ENCODE assay signal across 31 cellular contexts in the genomic region with DNA sequence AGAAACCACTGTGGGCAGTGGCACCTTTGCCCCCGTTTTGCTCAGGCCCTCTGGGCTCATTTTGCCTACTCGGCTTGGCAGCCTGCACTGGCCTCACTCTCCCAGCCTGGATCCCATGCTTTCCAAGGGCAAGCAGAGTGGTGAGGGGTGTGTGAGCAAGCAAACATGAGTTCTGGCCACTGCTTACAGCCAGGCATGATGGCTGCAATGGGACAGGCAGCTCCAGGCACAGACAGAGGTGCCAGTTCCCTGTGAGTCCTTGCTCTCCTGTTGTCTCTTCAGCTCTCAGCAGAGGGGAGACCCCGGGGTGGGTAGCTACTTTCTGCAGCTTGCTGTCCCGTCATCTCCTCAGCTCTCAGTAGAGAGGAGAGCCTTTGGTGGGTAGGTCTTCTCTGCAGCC. TPM values are rescaled to one million over a fixed set of nuclear protein-coding genes. Genes with fewer than 3 reads are reported as not detected.
"Had no signal": no experiment of that assay in that cellular context is flagged by ENCODE, and none has a peak within 500 bp of the region (broad histone marks: within the 10 kb centered on the region; RNA-seq: fewer than 3 reads in every experiment).

No MANE protein-coding gene starts in this region.

- H2AFZ ChIP-seq: parathyroid adenoma had no signal

- ATAC-seq: naive thymus-derived CD4-positive, alpha-beta T cell; psoas muscle; stimulated activated naive B cell treated with anti-CD40 and anti-IgM and Interleukin-4, amounts not matched to agents 10 μg/mL and 1 μg/mL and 100 μg/mL, for 72 hours; stimulated activated naive CD8-positive, alpha-beta T cell treated with anti-CD3 and anti-CD28 coated beads, Interleukin-15, Interleukin-2, amounts not matched to agents 100 U/mL and 50 U/mL, for 24 hours had no signal

- H3K36me3 Mint-ChIP-seq: immature natural killer cell; stimulated activated naive B cell treated with anti-CD40 and anti-IgM and Interleukin-4, amounts not matched to agents 10 μg/mL and 1 μg/mL and 100 μg/mL, for 72 hours had no signal

- H3K4me3 ChIP-seq: left ventricle myocardium inferior, lung, mucosa of descending colon, psoas muscle, right lobe of liver, smooth muscle cell, stomach, testis, thyroid gland, transverse colon, upper lobe of left lung had no signal

- H3K36me3 ChIP-seq: left ventricle myocardium inferior, right lobe of liver, stomach, thyroid gland, transverse colon, upper lobe of left lung had no signal

- H3K27ac ChIP-seq: left ventricle myocardium inferior, parathyroid adenoma, psoas muscle, right lobe of liver, stomach, testis, thyroid gland, transverse colon, upper lobe of left lung had no signal

- DNase-seq: head of caudate nucleus; hypothalamus; immature natural killer cell; left ventricle myocardium inferior; midbrain; naive thymus-derived CD4-positive, alpha-beta T cell; nucleus accumbens; psoas muscle; right lobe of liver; stimulated activated CD4-positive, alpha-beta T cell treated with anti-CD3 and anti-CD28 coated beads, Interleukin-12 subunit alpha, Interleukin-12 subunit beta, amount 100 ng/mL, for 4 hours; stimulated activated CD4-positive, alpha-beta T cell treated with anti-CD3 and anti-CD28 coated beads, Interleukin-15, amount 100 ng/mL, for 24 hours; stimulated activated CD4-positive, alpha-beta T cell treated with anti-CD3 and anti-CD28 coated beads, Interleukin-2, amount 100 ng/mL, for 24 hours; stimulated activated CD4-positive, alpha-beta T cell treated with anti-CD3 and anti-CD28 coated beads, Interleukin-4, amount 100 ng/mL, for 1 hour; stimulated activated naive B cell treated with anti-CD40 and anti-IgM and Interleukin-4, amounts not matched to agents 10 μg/mL and 1 μg/mL and 100 μg/mL, for 72 hours; stimulated activated naive CD8-positive, alpha-beta T cell treated with anti-CD3 and anti-CD28 coated beads, Interleukin-15, Interleukin-2, amounts not matched to agents 100 U/mL and 50 U/mL, for 24 hours; stomach; testis; thyroid gland; transverse colon had no signal

- H3K4me1 ChIP-seq: left ventricle myocardium inferior, parathyroid adenoma, psoas muscle, right lobe of liver, stomach, testis, thyroid gland, transverse colon, upper lobe of left lung had no signal

- H3K9me3 Mint-ChIP-seq: stimulated activated naive B cell treated with anti-CD40 and anti-IgM and Interleukin-4, amounts not matched to agents 10 μg/mL and 1 μg/mL and 100 μg/mL, for 72 hours had no signal

- H3K4me1 Mint-ChIP-seq: immature natural killer cell; naive thymus-derived CD4-positive, alpha-beta T cell; stimulated activated naive B cell treated with anti-CD40 and anti-IgM and Interleukin-4, amounts not matched to agents 10 μg/mL and 1 μg/mL and 100 μg/mL, for 72 hours had no signal

- H3K9me3 ChIP-seq: left ventricle myocardium inferior, mucosa of descending colon, psoas muscle, right lobe of liver, testis, thyroid gland, transverse colon had no signal

- H3K9ac ChIP-seq: parathyroid adenoma had no signal

- H3K4me3 Mint-ChIP-seq: immature natural killer cell; naive thymus-derived CD4-positive, alpha-beta T cell; natural killer cell treated with Interleukin-12 subunit alpha and Interleukin-12 subunit beta and Interleukin-15 and Interleukin-18, amount 100 ng/mL, for 72 hours; stimulated activated naive B cell treated with anti-CD40 and anti-IgM and Interleukin-4, amounts not matched to agents 10 μg/mL and 1 μg/mL and 100 μg/mL, for 72 hours had no signal

- H3K27me3 Mint-ChIP-seq: naive thymus-derived CD4-positive, alpha-beta T cell; natural killer cell treated with Interleukin-12 subunit alpha and Interleukin-12 subunit beta and Interleukin-15 and Interleukin-18, amount 100 ng/mL, for 72 hours; stimulated activated naive B cell treated with anti-CD40 and anti-IgM and Interleukin-4, amounts not matched to agents 10 μg/mL and 1 μg/mL and 100 μg/mL, for 72 hours had no signal

- H3K27ac Mint-ChIP-seq: immature natural killer cell; naive thymus-derived CD4-positive, alpha-beta T cell; natural killer cell treated with Interleukin-12 subunit alpha and Interleukin-12 subunit beta and Interleukin-15 and Interleukin-18, amount 100 ng/mL, for 72 hours; stimulated activated naive B cell treated with anti-CD40 and anti-IgM and Interleukin-4, amounts not matched to agents 10 μg/mL and 1 μg/mL and 100 μg/mL, for 72 hours had no signal

- H3K4me2 ChIP-seq: smooth muscle cell had no signal

- H3K27me3 ChIP-seq: right lobe of liver, testis, thyroid gland, transverse colon, upper lobe of left lung had no signal

RNA-seq across cellular contexts. Expression of a gene that starts 35.2 kb away (rescaled TPM):
- total RNA-seq: kidney epithelial cell; mesenteric fat pad; myocyte; naive thymus-derived CD4-positive, alpha-beta T cell; natural killer cell treated with Interleukin-12 subunit alpha and Interleukin-12 subunit beta and Interleukin-15 and Interleukin-18, amount 100 ng/mL, for 72 hours; osteocyte; right lobe of liver; skeletal muscle tissue had no signal
- polyA plus RNA-seq: immature natural killer cell; naive thymus-derived CD4-positive, alpha-beta T cell; neural cell had no signal
